Comparison of ENCODE assay signal across 9 cellular contexts in genomic region chr4:21507439-21507838, GRCh38.
DNase-seq lines count a peak whose midpoint lies in the region; ATAC-seq, FAIRE-seq and TF ChIP-seq lines count a peak whose summit lies in the region.
"Had no signal": no experiment of that assay in that cellular context is flagged by ENCODE, and none has a peak within 500 bp of the region (broad histone marks: within the 10 kb centered on the region; RNA-seq: fewer than 3 reads in every experiment).

No MANE protein-coding gene starts in this region.

- no peak overlapping the region for H3K9ac ChIP-seq in astrocyte (ENCODE audit: low read length)

- no peaks in the 10 kb centered on the region for H3K79me2 ChIP-seq in astrocyte (ENCODE audit: insufficient read depth, low read length)

- no peaks in the 10 kb centered on the region for H4K20me1 ChIP-seq in astrocyte (ENCODE audit: insufficient read depth, low read length)

- H3K4me1 ChIP-seq in astrocyte (ENCODE audit: insufficient read depth, low read length), result no peaks in the 10 kb centered on the region

- POLR2A ChIA-PET in T-cell (lab: Charles Lee), result no interaction called here

- CTCF ChIA-PET in T-cell (lab: Charles Lee), result no interaction called here

- H3K27ac Mint-ChIP-seq in astrocyte (ENCODE audit: unreplicated experiment), result no peak overlapping the region
- H3K27ac Mint-ChIP-seq in nephron, result no peak overlapping the region
- no peak overlapping the region for H3K27ac Mint-ChIP-seq in activated CD4-positive, alpha-beta T cell treated with anti-CD3 and anti-CD28 coated beads, Interleukin-2, amount 10 ng/mL, durations not matched to agents 24 days and 14 days
- no peak overlapping the region for H3K27ac Mint-ChIP-seq in T-cell
- H3K27ac Mint-ChIP-seq: activated naive CD8-positive, alpha-beta T cell treated with anti-CD3 and anti-CD28 coated beads for 36 hours had no signal

- H3K4me3 ChIP-seq in LNCaP clone FGC (ENCODE audit: low read depth, low read length), result no peak overlapping the region
- no peak overlapping the region for H3K4me3 ChIP-seq in astrocyte (ENCODE audit: insufficient read depth, low read depth, low read length)

- no peaks in the 10 kb centered on the region for H3K9me3 Mint-ChIP-seq in astrocyte (ENCODE audit: unreplicated experiment)
- no peaks in the 10 kb centered on the region for H3K9me3 Mint-ChIP-seq in nephron
- H3K9me3 Mint-ChIP-seq in activated CD4-positive, alpha-beta T cell treated with anti-CD3 and anti-CD28 coated beads, Interleukin-2, amount 10 ng/mL, durations not matched to agents 24 days and 14 days, result no peaks in the 10 kb centered on the region
- H3K9me3 Mint-ChIP-seq in T-cell, result peaks cover 0 to 6% (median 3%) of the 10 kb centered on the region in 3 donors
- H3K9me3 Mint-ChIP-seq: activated naive CD8-positive, alpha-beta T cell treated with anti-CD3 and anti-CD28 coated beads for 36 hours had no signal

- H3K27me3 ChIP-seq in astrocyte (ENCODE audit: insufficient read depth, low read length), result no peaks in the 10 kb centered on the region

- H3K27ac ChIP-seq in astrocyte (ENCODE audit: low read depth, low read length), result no peak overlapping the region

- H3K4me2 ChIP-seq in astrocyte (ENCODE audit: low read length), result no peak overlapping the region

- H3K4me3 Mint-ChIP-seq in astrocyte (ENCODE audit: unreplicated experiment) (no peak overlapping the region), nephron (no peak overlapping the region), T-cell (no peak overlapping the region)
- H3K4me3 Mint-ChIP-seq in activated CD4-positive, alpha-beta T cell treated with anti-CD3 and anti-CD28 coated beads, Interleukin-2, amount 10 ng/mL, durations not matched to agents 24 days and 14 days, result no peak overlapping the region
- H3K4me3 Mint-ChIP-seq: activated naive CD8-positive, alpha-beta T cell treated with anti-CD3 and anti-CD28 coated beads for 36 hours had no signal

- TF ChIP-seq CTCF in LNCaP clone FGC (IDR thresholded peaks at IDR 0.05; ENCODE audit: control insufficient read depth, extremely low read depth, insufficient read depth) (peak; percentile 40), astrocyte (IDR thresholded peaks at IDR 0.05; ENCODE audit: insufficient read depth, low read depth, low read length) (peak; percentile 19), nephron (IDR thresholded peaks at IDR 0.05; ENCODE audit: unreplicated experiment in 3 of 3) (peak; percentile 25 to 38 (median 29))

- H3K4me1 Mint-ChIP-seq in astrocyte (ENCODE audit: low read depth, unreplicated experiment), result no peaks in the 10 kb centered on the region
- H3K4me1 Mint-ChIP-seq in nephron, result no peaks in the 10 kb centered on the region
- no peaks in the 10 kb centered on the region for H3K4me1 Mint-ChIP-seq in activated CD4-positive, alpha-beta T cell treated with anti-CD3 and anti-CD28 coated beads, Interleukin-2, amount 10 ng/mL, durations not matched to agents 24 days and 14 days
- no peaks in the 10 kb centered on the region for H3K4me1 Mint-ChIP-seq in T-cell
- H3K4me1 Mint-ChIP-seq: activated naive CD8-positive, alpha-beta T cell treated with anti-CD3 and anti-CD28 coated beads for 36 hours had no signal

- DNase-seq in LNCaP clone FGC (ENCODE audit: low read depth) (no peak), astrocyte (ENCODE audit: low read depth) (no peak), T-cell (no peak)
- DNase-seq in activated CD4-positive, alpha-beta T cell treated with anti-CD3 and anti-CD28 coated beads, Interleukin-2, amount 10 ng/mL, durations not matched to agents 24 days and 14 days, result no peak
- DNase-seq: activated naive CD8-positive, alpha-beta T cell treated with anti-CD3 and anti-CD28 coated beads for 36 hours had no signal

- intact Hi-C loops in activated CD4-positive, alpha-beta T cell treated with anti-CD3 and anti-CD28 coated beads, Interleukin-2, amount 10 ng/mL, durations not matched to agents 24 days and 14 days (cut with micrococcal nuclease), result loop anchor here (5.0 kb wide), 1 partner anchor 260 kb away; no protein-coding TSS in a partner anchor

- H2AFZ ChIP-seq in astrocyte (ENCODE audit: low read depth, low read length), result no peak overlapping the region

- no peaks in the 10 kb centered on the region for H3K36me3 ChIP-seq in astrocyte (ENCODE audit: insufficient read depth, low read length)

- ATAC-seq in GM18861 (IDR thresholded peaks at IDR 0.05; ENCODE audit: unreplicated experiment) (peak; percentile 52), GM19324 (IDR thresholded peaks at IDR 0.05; ENCODE audit: low FRiP score, unreplicated experiment) (no peak), T-cell (replicated peaks in 1 of 4) (no peak)
- no peak for ATAC-seq in activated CD4-positive, CD25-positive, alpha-beta regulatory T cell treated with anti-CD3 and anti-CD28 coated beads, Interleukin-2, amount 50 U/mL, for 24 hours

- no peaks in the 10 kb centered on the region for H3K9me3 ChIP-seq in astrocyte (ENCODE audit: insufficient read depth, low read depth, low read length)

- FAIRE-seq in astrocyte (lab: Jason Lieb, UNC), result no peak

- H3K27me3 Mint-ChIP-seq in astrocyte (ENCODE audit: low read depth, unreplicated experiment) (peaks cover 1% of the 10 kb centered on the region), nephron (ENCODE audit: low read depth) (peaks cover 2% of the 10 kb centered on the region), T-cell (no peaks in the 10 kb centered on the region)
- H3K27me3 Mint-ChIP-seq in activated CD4-positive, alpha-beta T cell treated with anti-CD3 and anti-CD28 coated beads, Interleukin-2, amount 10 ng/mL, durations not matched to agents 24 days and 14 days, result no peaks in the 10 kb centered on the region
- H3K27me3 Mint-ChIP-seq: activated naive CD8-positive, alpha-beta T cell treated with anti-CD3 and anti-CD28 coated beads for 36 hours had no signal

- H3K36me3 Mint-ChIP-seq in astrocyte (ENCODE audit: low read depth, unreplicated experiment) (no peaks in the 10 kb centered on the region), nephron (ENCODE audit: low read depth) (no peaks in the 10 kb centered on the region), T-cell (no peaks in the 10 kb centered on the region)
- no peaks in the 10 kb centered on the region for H3K36me3 Mint-ChIP-seq in activated CD4-positive, alpha-beta T cell treated with anti-CD3 and anti-CD28 coated beads, Interleukin-2, amount 10 ng/mL, durations not matched to agents 24 days and 14 days (ENCODE audit: low read depth)
- H3K36me3 Mint-ChIP-seq: activated naive CD8-positive, alpha-beta T cell treated with anti-CD3 and anti-CD28 coated beads for 36 hours had no signal
